In the genomic region with DNA sequence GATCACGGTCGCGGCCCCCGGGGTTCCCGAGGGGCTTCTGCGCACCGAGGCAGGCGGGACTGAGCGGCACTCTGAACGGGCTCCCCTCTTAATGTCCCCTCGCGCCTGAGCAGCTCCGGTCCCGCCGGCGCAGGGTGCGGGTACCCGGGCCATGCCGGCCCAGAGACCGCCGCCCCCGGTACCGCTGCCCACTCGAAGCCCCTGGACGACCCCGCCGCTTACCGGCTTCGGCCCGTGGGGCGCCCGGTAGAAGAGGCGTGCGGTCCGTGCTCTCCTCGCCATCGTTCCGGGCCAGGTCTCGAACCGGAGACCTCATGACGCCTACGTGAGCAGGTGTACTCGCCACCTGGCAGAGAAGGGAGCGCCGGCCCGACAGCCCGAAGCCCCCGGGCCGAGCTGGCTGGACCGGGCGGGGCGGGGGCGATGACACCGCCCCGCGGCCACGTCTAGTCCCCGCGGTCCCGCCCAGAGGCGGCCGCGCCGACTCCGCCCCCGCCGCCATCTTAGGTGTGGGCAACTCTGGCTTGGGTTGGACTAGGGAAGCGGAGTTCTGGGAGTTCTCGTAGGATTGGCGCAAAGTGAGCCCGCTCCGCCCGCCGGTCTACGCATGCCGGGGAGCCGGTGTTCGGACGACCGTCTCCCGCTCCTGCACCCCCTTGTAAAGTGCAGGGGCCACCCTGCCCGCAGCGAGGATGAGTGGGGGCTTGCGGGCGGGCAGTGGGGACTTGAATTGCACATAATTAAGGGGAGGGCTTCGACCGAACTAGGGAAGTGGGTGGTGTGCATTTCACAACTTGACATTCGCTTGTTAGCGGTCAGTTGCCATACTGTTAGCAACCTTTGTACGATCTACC, we compare ENCODE assay signal across 8 cellular contexts.
DNase-seq lines count a peak whose midpoint lies in the region; TF ChIP-seq lines count a peak whose summit lies in the region.

A gene with protein sequence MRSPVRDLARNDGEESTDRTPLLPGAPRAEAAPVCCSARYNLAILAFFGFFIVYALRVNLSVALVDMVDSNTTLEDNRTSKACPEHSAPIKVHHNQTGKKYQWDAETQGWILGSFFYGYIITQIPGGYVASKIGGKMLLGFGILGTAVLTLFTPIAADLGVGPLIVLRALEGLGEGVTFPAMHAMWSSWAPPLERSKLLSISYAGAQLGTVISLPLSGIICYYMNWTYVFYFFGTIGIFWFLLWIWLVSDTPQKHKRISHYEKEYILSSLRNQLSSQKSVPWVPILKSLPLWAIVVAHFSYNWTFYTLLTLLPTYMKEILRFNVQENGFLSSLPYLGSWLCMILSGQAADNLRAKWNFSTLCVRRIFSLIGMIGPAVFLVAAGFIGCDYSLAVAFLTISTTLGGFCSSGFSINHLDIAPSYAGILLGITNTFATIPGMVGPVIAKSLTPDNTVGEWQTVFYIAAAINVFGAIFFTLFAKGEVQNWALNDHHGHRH (minus strand): TSS at position 422 of the 854 bp plus-strand sequence. CDS start 106 bp downstream, at position 316.

- DNase-seq in COLO668 (lab: John Stamatoyannopoulos, UW; ENCODE audit: unreplicated experiment) (peak; percentile 91), GM20000 (ENCODE audit: low spot score) (peak; percentile 97), HS-5 (ENCODE audit: low read depth) (peak; percentile 79), NK-92 (lab: John Stamatoyannopoulos, UW; ENCODE audit: unreplicated experiment) (peak; percentile 37), medulla oblongata (ENCODE audit: extremely low spot score) (peak; percentile 96)
- peak; percentile 74 for DNase-seq in activated CD8-positive, alpha-beta memory T cell treated with anti-CD3 and anti-CD28 coated beads for 4 hours (ENCODE audit: low read depth in 2 of 2)
- peak; percentile 81 to 90 (median 89) for DNase-seq in effector memory CD4-positive, alpha-beta T cell
- peak; percentile 79 to 87 (median 84) for DNase-seq in stimulated activated CD4-positive, alpha-beta T cell treated with anti-CD3 and anti-CD28 coated beads, TNF-alpha, amount 100 ng/mL, for 48 hours (ENCODE audit: low read depth in 3 of 3)

- H3K4me3 ChIP-seq in effector memory CD4-positive, alpha-beta T cell (ENCODE audit: insufficient read depth, low read depth, low read length, poor library complexity, severe bottlenecking) = peak within 1 kb of the TSS; percentile 100

- no peaks in the 10 kb centered on the region for H3K9me3 ChIP-seq in effector memory CD4-positive, alpha-beta T cell (ENCODE audit: control insufficient read depth, low read length)

- H3K27me3 ChIP-seq in effector memory CD4-positive, alpha-beta T cell (replicated peaks; ENCODE audit: control insufficient read depth, insufficient read depth, low read length, poor library complexity, severe bottlenecking) = no peaks in the 10 kb centered on the region

- H3K27ac ChIP-seq in effector memory CD4-positive, alpha-beta T cell (ENCODE audit: insufficient read depth, low read length, poor library complexity, severe bottlenecking) = peak within 1 kb of the TSS; percentile 99

- no peak for TF ChIP-seq CTCF in GM20000 (IDR thresholded peaks at IDR 0.05; ENCODE audit: extremely low read depth, missing control alignments)

- peaks cover 3% of the 10 kb centered on the region for H3K36me3 ChIP-seq in effector memory CD4-positive, alpha-beta T cell (ENCODE audit: control insufficient read depth, insufficient read depth, low read length)

- peaks cover 10% of the 10 kb centered on the region for H3K4me1 ChIP-seq in effector memory CD4-positive, alpha-beta T cell (ENCODE audit: control insufficient read depth, insufficient read depth, low read length, poor library complexity, severe bottlenecking)

Comparison
In these comparisons a context has a peak if more than half of its experiments do, and no peak if none do; other contexts are left out.
1. Peak in every context shown above with its lines: DNase-seq, H3K4me3 ChIP-seq and H3K27ac ChIP-seq.
2. DNase-seq: peak in every context shown above with its lines; median percentile 97 in GM20000; 96 in medulla oblongata; 91 in COLO668; 89 in effector memory CD4-positive, alpha-beta T cell; 84 in stimulated activated CD4-positive, alpha-beta T cell treated with anti-CD3 and anti-CD28 coated beads, TNF-alpha, amount 100 ng/mL, for 48 hours; 79 in HS-5; 74 in activated CD8-positive, alpha-beta memory T cell treated with anti-CD3 and anti-CD28 coated beads for 4 hours; 37 in NK-92.